In genomic region chr2:75657794-75658193, GRCh38 we compare ENCODE assay signal across 30 cellular contexts.
"Had no signal": no experiment of that assay in that cellular context is flagged by ENCODE, and none has a peak within 500 bp of the region (broad histone marks: within the 10 kb centered on the region; RNA-seq: fewer than 3 reads in every experiment).

No MANE protein-coding gene starts in this region.

- H3K9me3 ChIP-seq: esophagus squamous epithelium had no signal

- ATAC-seq: activated CD4-positive, CD25-positive, alpha-beta regulatory T cell treated with anti-CD3 and anti-CD28 coated beads, Interleukin-2, amount 50 U/mL, for 24 hours; activated CD8-positive, alpha-beta T cell treated with anti-CD3 and anti-CD28 coated beads for 36 hours; activated T-cell treated with anti-CD3 and anti-CD28 coated beads, Interleukin-2, amount 50 U/mL, for 4 hours; activated T-helper 17 cell treated with anti-CD3 and anti-CD28 coated beads, Interleukin-2, amount 50 U/mL, for 72 hours; T-helper 17 cell had no signal

- H3K4me3 Mint-ChIP-seq: activated B cell treated with CpG ODN at 0.5 μM for 24 hours; activated CD8-positive, alpha-beta T cell treated with anti-CD3 and anti-CD28 coated beads for 36 hours; activated naive CD8-positive, alpha-beta T cell; activated T-cell treated with anti-CD3 and anti-CD28 coated beads, Interleukin-2, amount 50 U/mL, for 4 hours; activated T-helper 17 cell treated with anti-CD3 and anti-CD28 coated beads, Interleukin-2, amount 50 U/mL, for 72 hours; central memory CD8-positive, alpha-beta T cell; dendritic cell treated with granulocyte-macrophage colony-stimulating factor and Interleukin-4, amounts not matched to agents 40 ng/mL and 50 ng/mL, for 4 days; T-helper 17 cell; T-helper 2 cell treated with Interferon-gamma antibody and Interleukin-4, amounts not matched to agents 5 μg/mL and 100 μg/mL, for 36 hours had no signal

- H3K27ac ChIP-seq: brain microvascular endothelial cell, coronary artery, dorsolateral prefrontal cortex, epithelial cell of prostate, esophagus squamous epithelium, WERI-Rb-1 had no signal

- H3K27me3 ChIP-seq: brain microvascular endothelial cell, dorsolateral prefrontal cortex, esophagus squamous epithelium had no signal

- H3K4me1 ChIP-seq: esophagus squamous epithelium had no signal

- H3K27me3 Mint-ChIP-seq: activated B cell treated with CpG ODN at 0.5 μM for 24 hours; activated CD8-positive, alpha-beta T cell treated with anti-CD3 and anti-CD28 coated beads for 36 hours; activated naive CD8-positive, alpha-beta T cell; activated T-helper 17 cell treated with anti-CD3 and anti-CD28 coated beads, Interleukin-2, amount 50 U/mL, for 72 hours; central memory CD8-positive, alpha-beta T cell; dendritic cell treated with granulocyte-macrophage colony-stimulating factor and Interleukin-4, amounts not matched to agents 40 ng/mL and 50 ng/mL, for 4 days; T-helper 17 cell had no signal

- H3K4me3 ChIP-seq: coronary artery, dorsolateral prefrontal cortex, esophagus squamous epithelium had no signal

- H3K27ac Mint-ChIP-seq: activated B cell treated with CpG ODN at 0.5 μM for 24 hours; activated CD8-positive, alpha-beta T cell treated with anti-CD3 and anti-CD28 coated beads for 36 hours; activated naive CD8-positive, alpha-beta T cell; dendritic cell treated with granulocyte-macrophage colony-stimulating factor and Interleukin-4, amounts not matched to agents 40 ng/mL and 50 ng/mL, for 4 days; T-helper 17 cell; T-helper 2 cell treated with Interferon-gamma antibody and Interleukin-4, amounts not matched to agents 5 μg/mL and 100 μg/mL, for 36 hours had no signal

- DNase-seq: activated B cell treated with CpG ODN at 0.5 μM for 24 hours; activated CD4-positive, alpha-beta T cell treated with anti-CD3 and anti-CD28 coated beads for 48 hours; activated CD4-positive, alpha-beta T cell treated with anti-CD3 and anti-CD28 coated beads, Interleukin-2, amount 50 U/mL, for 1 hour; activated CD4-positive, alpha-beta T cell treated with anti-CD3 and anti-CD28 coated beads, Interleukin-2, amount 50 U/mL, for 48 hours; activated CD8-positive, alpha-beta memory T cell treated with anti-CD3 and anti-CD28 coated beads for 24 hours; activated CD8-positive, alpha-beta T cell treated with anti-CD3 and anti-CD28 coated beads for 36 hours; activated effector memory CD4-positive, alpha-beta T cell treated with Interleukin-2 at 50 U/mL for 16 hours; activated gamma-delta T cell treated with Interleukin-2 at 50 U/mL for 16 hours; activated naive CD4-positive, alpha-beta T cell treated with anti-CD3 and anti-CD28 coated beads, Interleukin-2, amount 50 U/mL, for 16 hours; activated naive CD4-positive, alpha-beta T cell treated with Interleukin-2 at 50 U/mL for 16 hours; activated T-cell treated with anti-CD3 and anti-CD28 coated beads, Interleukin-2, amount 50 U/mL, for 4 hours; amniotic stem cell; anterior cingulate cortex; brain microvascular endothelial cell; dorsolateral prefrontal cortex; effector memory CD4-positive, alpha-beta T cell; esophagus squamous epithelium; foreskin melanocyte; head of caudate nucleus; T-helper 17 cell; T1000; WERI-Rb-1 had no signal
